16 cellular contexts compared by ENCODE assay signal in the genomic region with DNA sequence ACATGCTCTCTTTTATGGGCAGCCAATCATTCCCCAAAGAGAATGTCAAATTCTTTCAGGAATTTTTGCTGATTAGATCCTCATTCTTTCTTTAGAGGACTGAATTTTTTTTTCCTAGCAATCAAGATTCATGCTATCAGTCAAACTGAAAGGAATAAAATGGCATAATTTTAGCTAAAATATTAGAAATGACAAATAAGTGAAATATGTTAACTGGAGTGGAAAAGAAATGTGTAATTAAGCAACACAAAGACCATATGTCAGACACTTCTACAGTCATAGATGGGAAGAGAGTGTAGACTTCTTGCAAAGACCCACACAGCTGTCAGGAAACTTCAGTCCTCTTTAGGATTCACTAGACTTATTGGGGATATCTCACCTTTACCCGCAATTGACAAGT.
DNase-seq lines count a peak whose midpoint lies in the region; ATAC-seq, FAIRE-seq and TF ChIP-seq lines count a peak whose summit lies in the region.
"Had no signal": no experiment of that assay in that cellular context is flagged by ENCODE, and none has a peak within 500 bp of the region (broad histone marks: within the 10 kb centered on the region; RNA-seq: fewer than 3 reads in every experiment).

No MANE protein-coding gene starts in this region.

- H3K4me3 ChIP-seq in K562 (no peak overlapping the region), neural cell (ENCODE audit: low read length) (no peak overlapping the region), GM23248 (no peak overlapping the region), Caco-2 (ENCODE audit: low read depth, low read length) (no peak overlapping the region)
- H3K4me3 ChIP-seq: BLaER1 treated with 17β-estradiol and CSF1 and Interleukin-3, amounts not matched to agents 10 nM and 100 nM; GM23338 had no signal

- no peaks in the 10 kb centered on the region for H3K27me3 ChIP-seq in K562 (ENCODE audit: control insufficient read depth in 2 of 2, insufficient read depth in 2 of 2, low read length in 2 of 2)
- H3K27me3 ChIP-seq in neural cell (ENCODE audit: insufficient read depth, low read depth, low read length), result no peaks in the 10 kb centered on the region
- no peaks in the 10 kb centered on the region for H3K27me3 ChIP-seq in GM23248 (replicated peaks; ENCODE audit: insufficient read depth)
- H3K27me3 ChIP-seq in Caco-2 (replicated peaks; ENCODE audit: control insufficient read depth, insufficient read depth, low read length), result no peaks in the 10 kb centered on the region
- H3K27me3 ChIP-seq: BLaER1 treated with 17β-estradiol and CSF1 and Interleukin-3, amounts not matched to agents 10 nM and 100 nM had no signal

- no peak for TF ChIP-seq POLR2A in K562 (conservative IDR thresholded peaks at IDR 0.05)

- no peaks in the 10 kb centered on the region for H3K4me1 Mint-ChIP-seq in Caco-2 (ENCODE audit: low read depth, unreplicated experiment)
- H3K4me1 Mint-ChIP-seq: CD4-positive, CD25-positive, alpha-beta regulatory T cell; IgD-negative memory B cell had no signal

- H2AFZ ChIP-seq in K562 (ENCODE audit: low read depth, low read length) (0 out of 2 replicates have a peak overlapping the region, but pooled peaks have one; percentile 21), neural cell (ENCODE audit: low read depth, low read length) (no peak overlapping the region), GM23248 (no peak overlapping the region)
- H2AFZ ChIP-seq: GM23338 had no signal

- H3K9me1 ChIP-seq in K562 (ENCODE audit: control insufficient read depth, insufficient read depth, low read length), result no peaks in the 10 kb centered on the region

- FAIRE-seq in K562 (lab: Jason Lieb, UNC), result no peak
- FAIRE-seq: D721Med had no signal

- H3K36me3 ChIP-seq in K562 (ENCODE audit: control insufficient read depth, insufficient read depth, low read length), result no peaks in the 10 kb centered on the region
- H3K36me3 ChIP-seq in neural cell (ENCODE audit: insufficient read depth, low read length), result no peaks in the 10 kb centered on the region
- H3K36me3 ChIP-seq in GM23248 (ENCODE audit: low read depth), result no peaks in the 10 kb centered on the region
- no peaks in the 10 kb centered on the region for H3K36me3 ChIP-seq in Caco-2 (ENCODE audit: control insufficient read depth, insufficient read depth, low read length)
- H3K36me3 ChIP-seq: BLaER1 treated with 17β-estradiol and CSF1 and Interleukin-3, amounts not matched to agents 10 nM and 100 nM had no signal

- TF ChIP-seq CTCF in K562 (IDR thresholded peaks at IDR 0.05 in 2 of 3, conservative IDR thresholded peaks at IDR 0.05 in 1 of 3; ENCODE audit: insufficient read depth in 2 of 3, low read depth in 1 of 3, low read length in 3 of 3) (no peak), neural cell (IDR thresholded peaks at IDR 0.05; ENCODE audit: poor library complexity, severe bottlenecking) (no peak), Caco-2 (IDR thresholded peaks at IDR 0.05; ENCODE audit: insufficient read depth in 1 of 2, low read depth in 1 of 2, low read length in 1 of 2, severe bottlenecking in 1 of 2, unreplicated experiment in 1 of 2) (no peak)

- H3K79me2 ChIP-seq in K562 (ENCODE audit: control insufficient read depth, insufficient read depth, low read length) (no peaks in the 10 kb centered on the region), neural cell (replicated peaks; ENCODE audit: insufficient read depth, low read length) (no peaks in the 10 kb centered on the region), GM23248 (ENCODE audit: insufficient read depth) (no peaks in the 10 kb centered on the region)

- DNase-seq in G401 (ENCODE audit: low spot score) (peak; percentile 60), NCI-H2171 (lab: John Stamatoyannopoulos, UW) (peak; percentile 63), K562 (ENCODE audit: extremely low read depth in 1 of 4, low spot score in 3 of 4) (no peak), NCI-H128 (lab: John Stamatoyannopoulos, UW; ENCODE audit: unreplicated experiment) (no peak), COLO829 (ENCODE audit: low spot score) (no peak), GM23248 (no peak), Caco-2 (no peak)
- DNase-seq: ACHN; CD4-positive, CD25-positive, alpha-beta regulatory T cell; DMS53; H9 had no signal

- no peak overlapping the region for H3K27ac Mint-ChIP-seq in Caco-2 (ENCODE audit: unreplicated experiment)
- H3K27ac Mint-ChIP-seq: CD4-positive, CD25-positive, alpha-beta regulatory T cell; GM23338; H9; IgD-negative memory B cell had no signal

- H3K4me2 ChIP-seq in K562 (ENCODE audit: insufficient read depth, low read length) (no peak overlapping the region), neural cell (ENCODE audit: low read length) (no peak overlapping the region), GM23248 (ENCODE audit: unreplicated experiment) (no peak overlapping the region)
- H3K4me2 ChIP-seq: BLaER1 treated with 17β-estradiol and CSF1 and Interleukin-3, amounts not matched to agents 10 nM and 100 nM; GM23338 had no signal

- no peaks in the 10 kb centered on the region for H3K4me1 ChIP-seq in K562 (replicated peaks in 1 of 2; ENCODE audit: control insufficient read depth in 2 of 2, insufficient read depth in 2 of 2, low read length in 2 of 2)
- H3K4me1 ChIP-seq in GM23248 (ENCODE audit: insufficient read depth), result no peaks in the 10 kb centered on the region
- H3K4me1 ChIP-seq in Caco-2, result no peaks in the 10 kb centered on the region
- H3K4me1 ChIP-seq: BLaER1 treated with 17β-estradiol and CSF1 and Interleukin-3, amounts not matched to agents 10 nM and 100 nM had no signal

- TF ChIP-seq RAD21 in K562 (CRISPR knock-in tag; conservative IDR thresholded peaks at IDR 0.05 in 1 of 2, IDR thresholded peaks at IDR 0.05 in 1 of 2), result no peak
- no peak for TF ChIP-seq RAD21 in neural cell (conservative IDR thresholded peaks at IDR 0.05)

- no peak overlapping the region for H3K27ac ChIP-seq in K562 (ENCODE audit: extremely low read depth, low read depth, low read length)
- no peak overlapping the region for H3K27ac ChIP-seq in neural cell (ENCODE audit: low read length)
- H3K27ac ChIP-seq in GM23248, result no peak overlapping the region
- H3K27ac ChIP-seq: BLaER1 treated with 17β-estradiol and CSF1 and Interleukin-3, amounts not matched to agents 10 nM and 100 nM had no signal

- H3K9me2 ChIP-seq in neural cell (ENCODE audit: insufficient read depth, low read length), result no peaks in the 10 kb centered on the region
- H3K9me2 ChIP-seq in GM23248 (ENCODE audit: insufficient read depth), result no peaks in the 10 kb centered on the region

- H3F3A ChIP-seq in neural cell (ENCODE audit: insufficient read depth, low read length, poor library complexity, severe bottlenecking) (no peaks in the 10 kb centered on the region), GM23248 (ENCODE audit: insufficient read depth) (no peaks in the 10 kb centered on the region)

- ATAC-seq in K562, result no peak
- ATAC-seq: GM23338 had no signal

- H3K36me3 Mint-ChIP-seq in Caco-2 (ENCODE audit: insufficient read depth, unreplicated experiment), result no peaks in the 10 kb centered on the region
- H3K36me3 Mint-ChIP-seq: CD4-positive, CD25-positive, alpha-beta regulatory T cell; IgD-negative memory B cell had no signal

- H3K27me3 Mint-ChIP-seq in Caco-2 (ENCODE audit: insufficient read depth, unreplicated experiment), result peaks cover 3% of the 10 kb centered on the region
- H3K27me3 Mint-ChIP-seq: CD4-positive, CD25-positive, alpha-beta regulatory T cell; IgD-negative memory B cell had no signal

- TF ChIP-seq EP300 in K562 (IDR thresholded peaks at IDR 0.05; ENCODE audit: low read length) (no peak), neural cell (conservative IDR thresholded peaks at IDR 0.05; ENCODE audit: poor library complexity, severe bottlenecking) (peak; percentile 54)

- BruUV-seq in K562 (replicated peaks; lab: Mats Ljungman, UMichigan), result no TSS peak
- BruUV-seq in Caco-2 (replicated peaks; lab: Mats Ljungman, UMichigan), result no TSS peak

- POLR2A ChIA-PET in K562 (lab: Yijun Ruan, JAX), result no interaction called here
- POLR2A ChIA-PET in Caco-2 (lab: Charles Lee), result no interaction called here

- H4K20me1 ChIP-seq in K562 (replicated peaks; ENCODE audit: control insufficient read depth, insufficient read depth, low read length) (no peaks in the 10 kb centered on the region), neural cell (ENCODE audit: insufficient read depth) (no peaks in the 10 kb centered on the region), GM23248 (ENCODE audit: insufficient read depth) (no peaks in the 10 kb centered on the region)
- H4K20me1 ChIP-seq: BLaER1 treated with 17β-estradiol and CSF1 and Interleukin-3, amounts not matched to agents 10 nM and 100 nM had no signal

- CTCF ChIA-PET in K562 (lab: Yijun Ruan, JAX; ENCODE audit: low intra/inter-chr PET ratio) (no interaction called here), Caco-2 (lab: Charles Lee) (no interaction called here)

- H3K9me3 ChIP-seq in K562 (replicated peaks; ENCODE audit: control insufficient read depth, insufficient read depth, low read depth, low read length) (no peaks in the 10 kb centered on the region), neural cell (ENCODE audit: low read length) (peaks cover 5% of the 10 kb centered on the region), GM23248 (ENCODE audit: low read depth) (no peaks in the 10 kb centered on the region), Caco-2 (no peaks in the 10 kb centered on the region)
- H3K9me3 ChIP-seq: BLaER1 treated with 17β-estradiol and CSF1 and Interleukin-3, amounts not matched to agents 10 nM and 100 nM had no signal

- H3K9me3 Mint-ChIP-seq in Caco-2 (ENCODE audit: unreplicated experiment), result no peaks in the 10 kb centered on the region
- H3K9me3 Mint-ChIP-seq: GM23338, H9 had no signal

- no peak overlapping the region for H3K4me3 Mint-ChIP-seq in Caco-2 (ENCODE audit: unreplicated experiment)
- H3K4me3 Mint-ChIP-seq: CD4-positive, CD25-positive, alpha-beta regulatory T cell; GM23338; H9; IgD-negative memory B cell had no signal

- WGBS in K562 (ENCODE audit: insufficient coverage, low coverage, missing lambda C conversion rate), result 23% methylated on average over 1 of the region's 1 CpG
- WGBS in GM23248 (ENCODE audit: low coverage in 1 of 2, low lambda C conversion rate in 2 of 2, missing lambda C conversion rate in 2 of 2), 2 experiments, result 36 to 48% methylated on average over 1 of the region's 1 CpG

- H3K9ac ChIP-seq in K562 (ENCODE audit: insufficient read depth in 1 of 2, low read depth in 2 of 2, low read length in 2 of 2) (no peak overlapping the region), neural cell (ENCODE audit: low read length) (no peak overlapping the region), GM23248 (no peak overlapping the region)
- H3K9ac ChIP-seq: BLaER1 treated with 17β-estradiol and CSF1 and Interleukin-3, amounts not matched to agents 10 nM and 100 nM had no signal

- intact Hi-C loops in K562 (cut with micrococcal nuclease) (no loop called here), Caco-2 (cut with micrococcal nuclease; ENCODE audit: unreplicated experiment) (no loop called here)

- in situ Hi-C loops in G401 (cut with HindIII; ENCODE audit: low sequenced_read_pairs), result no loop called here
- in situ Hi-C loops in K562 (cut with MboI), result no loop called here
- in situ Hi-C loops in GM23248 (cut with MboI), result no loop called here

TF ChIP-seq in K562, 482 proteins besides CTCF, POLR2A, EP300 and RAD21 (continues in another document):
- no peak for TF ChIP-seq RCOR1 (IDR thresholded peaks at IDR 0.05; ENCODE audit: borderline replicate concordance in 1 of 2, low read depth in 2 of 2, low read length in 2 of 2)

TF ChIP-seq in neural cell, 6 proteins besides CTCF, POLR2A, EP300 and RAD21 (continues in another document):
- TF ChIP-seq TAF1 (IDR thresholded peaks at IDR 0.05; ENCODE audit: low read depth), result no peak

Comparison
In these comparisons a context has a peak if more than half of its experiments do, and no peak if none do; other contexts are left out.
1. DNase-seq: peak in G401 (single experiment) and NCI-H2171 (single experiment); none in K562 (0 of 4), NCI-H128 (single experiment), COLO829 (single experiment), GM23248 (single experiment) and Caco-2 (0 of 2).